ENCODE assay signal across 1 cellular context in genomic region chr10:26571655-26572054, GRCh38.
TF ChIP-seq lines count a peak whose summit lies in the region.

No MANE protein-coding gene starts in this region.

TF ChIP-seq in liver, 16 proteins besides CTCF, POLR2A, EP300 and RAD21 (continued from another document):
- peak; percentile 75 for TF ChIP-seq HNF4G (IDR thresholded peaks at IDR 0.05)
TF ChIP-seq in liver: peak in this region for 10.
